In the genomic region with DNA sequence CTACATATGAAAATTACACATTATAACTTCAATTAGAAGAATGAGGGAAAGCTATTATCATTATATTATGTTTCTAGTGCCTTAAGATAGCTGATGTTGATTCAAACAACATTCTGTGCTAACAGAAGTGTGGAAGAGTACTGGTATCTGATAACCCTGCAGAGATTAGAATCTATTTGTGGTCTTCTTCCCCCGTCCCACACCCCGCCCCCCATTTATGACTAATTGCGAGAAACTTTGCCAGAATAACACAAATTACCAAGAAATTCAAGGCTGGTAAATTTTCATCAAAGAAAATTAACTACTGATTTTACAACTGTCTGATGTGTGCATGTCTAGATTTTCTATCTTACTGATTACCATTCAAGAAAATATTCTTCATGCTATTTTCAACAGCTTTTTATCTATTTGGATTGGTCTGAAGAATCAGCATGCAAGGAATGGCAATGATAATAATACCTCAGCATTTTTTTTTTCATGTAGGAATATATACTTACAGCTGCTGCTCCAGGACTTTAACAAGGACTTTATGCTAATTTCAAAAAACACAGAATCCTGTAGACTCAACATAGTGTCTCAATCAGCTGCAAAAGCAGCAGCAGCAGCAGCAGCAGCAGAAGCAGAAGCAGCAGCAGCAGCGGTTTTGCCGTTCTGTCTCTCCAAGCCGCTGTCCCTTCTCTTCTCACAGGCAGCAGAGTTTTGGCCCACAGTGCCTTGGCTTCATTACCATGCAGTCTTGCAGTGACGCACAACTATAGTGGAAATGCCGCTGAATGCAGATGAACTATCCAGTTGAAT, we compare ENCODE assay signal across 9 cellular contexts.
DNase-seq lines count a peak whose midpoint lies in the region; ATAC-seq and TF ChIP-seq lines count a peak whose summit lies in the region.
"Had no signal": no experiment of that assay in that cellular context is flagged by ENCODE, and none has a peak within 500 bp of the region (broad histone marks: within the 10 kb centered on the region; RNA-seq: fewer than 3 reads in every experiment).

No MANE protein-coding gene starts in this region.

- ATAC-seq in HG02870 (IDR thresholded peaks at IDR 0.05; ENCODE audit: unreplicated experiment) (no peak), HG03097 (IDR thresholded peaks at IDR 0.05; ENCODE audit: low FRiP score, unreplicated experiment) (no peak)

- H3K36me3 ChIP-seq in stomach smooth muscle (ENCODE audit: control insufficient read depth in 2 of 2, insufficient read depth in 2 of 2, low read length in 2 of 2): no peaks in the 10 kb centered on the region

- TF ChIP-seq CTCF in cardiac fibroblast (IDR thresholded peaks at IDR 0.05; ENCODE audit: low read depth, low read length): no peak

- no peaks in the 10 kb centered on the region for H3K27me3 ChIP-seq in stomach smooth muscle (ENCODE audit: control insufficient read depth in 1 of 2, insufficient read depth in 2 of 2, low read length in 2 of 2)
- H3K27me3 ChIP-seq: BLaER1 had no signal

- no peak overlapping the region for H3K27ac ChIP-seq in stomach smooth muscle (ENCODE audit: low read length)
- H3K27ac ChIP-seq: BLaER1 had no signal

- DNase-seq in activated T-cell treated with anti-CD3 and anti-CD28 coated beads for 1 hour (ENCODE audit: low read depth) (peak; percentile 4), cardiac fibroblast (ENCODE audit: low read depth in 2 of 2) (peak; percentile 73 to 83), middle frontal gyrus (ENCODE audit: extremely low spot score, low spot score) (peak; percentile 82), NCI-H2081 treated with DMSO at 0.1 percent for 48 hours (lab: John Stamatoyannopoulos, UW) (no peak)
- DNase-seq in activated T-cell treated with anti-CD3 and anti-CD28 coated beads, Interleukin-2, amount 50 U/mL, for 1 hour: no peak

- no peaks in the 10 kb centered on the region for H3K9me3 ChIP-seq in stomach smooth muscle (ENCODE audit: control insufficient read depth in 2 of 2, low read length in 2 of 2)
- H3K9me3 ChIP-seq: BLaER1 had no signal

- H3K4me1 ChIP-seq in stomach smooth muscle (ENCODE audit: control insufficient read depth, insufficient read depth, low read length): peaks cover 5% of the 10 kb centered on the region
- H3K4me1 ChIP-seq: BLaER1 had no signal

- H3K9ac ChIP-seq in stomach smooth muscle (ENCODE audit: low read length in 2 of 2): no peak overlapping the region
- H3K9ac ChIP-seq: BLaER1 had no signal

- H3K4me3 ChIP-seq in cardiac fibroblast (replicated peaks in 1 of 2; ENCODE audit: low read depth in 2 of 2, low read length in 2 of 2): no peak overlapping the region
- H3K4me3 ChIP-seq in stomach smooth muscle (ENCODE audit: low read length in 2 of 2): peak overlapping the region; percentile 1 to 61
- H3K4me3 ChIP-seq: BLaER1 had no signal

Comparison
In these comparisons a context has a peak if more than half of its experiments do, and no peak if none do; other contexts are left out.
1. DNase-seq: peak in activated T-cell treated with anti-CD3 and anti-CD28 coated beads for 1 hour (single experiment), cardiac fibroblast (2 of 2) and middle frontal gyrus (single experiment); none in activated T-cell treated with anti-CD3 and anti-CD28 coated beads, Interleukin-2, amount 50 U/mL, for 1 hour (single experiment) and NCI-H2081 treated with DMSO at 0.1 percent for 48 hours (single experiment).
2. H3K4me3 ChIP-seq: peak in stomach smooth muscle (2 of 2); none in cardiac fibroblast (0 of 2).